In genomic region chr1:25804964-25805862, GRCh38 we compare ENCODE assay signal across 14 cellular contexts. TPM values are rescaled to one million over a fixed set of nuclear protein-coding genes. Genes with fewer than 3 reads are reported as not detected.
DNase-seq lines count a peak whose midpoint lies in the region; ATAC-seq, FAIRE-seq and TF ChIP-seq lines count a peak whose summit lies in the region.
"Had no signal": no experiment of that assay in that cellular context is flagged by ENCODE, and none has a peak within 500 bp of the region (broad histone marks: within the 10 kb centered on the region; RNA-seq: fewer than 3 reads in every experiment).

No MANE protein-coding gene starts in this region.

- DNase-seq in heart right ventricle (no peak), right cardiac atrium (no peak), dorsolateral prefrontal cortex (no peak), pancreas (peak in 1 of 6 donors; percentile 41), upper lobe of left lung (no peak), NK-92 (lab: John Stamatoyannopoulos, UW; ENCODE audit: unreplicated experiment) (no peak), NCI-H2171 treated with DMSO at 0.1 percent for 48 hours (lab: John Stamatoyannopoulos, UW) (no peak), HAP-1 (ENCODE audit: low spot score in 2 of 2) (no peak)
- DNase-seq: activated CD4-positive, CD25-positive, alpha-beta regulatory T cell; DMS53; OCI-M1; stimulated activated CD4-positive, alpha-beta T cell treated with anti-CD3 and anti-CD28 coated beads, Interleukin-12 subunit alpha, Interleukin-12 subunit beta, amount 100 ng/mL, for 4 hours; SW 1271 had no signal

- peak in 1 of 8 donors; percentile 12 for ATAC-seq in heart right ventricle
- ATAC-seq in right cardiac atrium = no peak
- ATAC-seq in pancreas = no peak
- no peak for ATAC-seq in upper lobe of left lung (ENCODE audit: low FRiP score in 2 of 2)

- no peaks in the 10 kb centered on the region for H3K9me3 ChIP-seq in heart right ventricle
- H3K9me3 ChIP-seq in right cardiac atrium (ENCODE audit: control insufficient read depth, low read length) = no peaks in the 10 kb centered on the region
- H3K9me3 ChIP-seq in pancreas = no peaks in the 10 kb centered on the region
- no peaks in the 10 kb centered on the region for H3K9me3 ChIP-seq in upper lobe of left lung
- no peaks in the 10 kb centered on the region for H3K9me3 ChIP-seq in HAP-1

- H3K27me3 ChIP-seq in heart right ventricle (no peaks in the 10 kb centered on the region), right cardiac atrium (ENCODE audit: control insufficient read depth, insufficient read depth) (no peaks in the 10 kb centered on the region), dorsolateral prefrontal cortex (no peaks in the 10 kb centered on the region), pancreas (no peaks in the 10 kb centered on the region), upper lobe of left lung (no peaks in the 10 kb centered on the region), HAP-1 (ENCODE audit: low read depth) (no peaks in the 10 kb centered on the region)

- H3K4me3 ChIP-seq in heart right ventricle = no peak overlapping the region
- no peak overlapping the region for H3K4me3 ChIP-seq in right cardiac atrium (ENCODE audit: low read length)
- peak overlapping the region in 1 of 59 donors; percentile 6 for H3K4me3 ChIP-seq in dorsolateral prefrontal cortex
- no peak overlapping the region for H3K4me3 ChIP-seq in pancreas
- no peak overlapping the region for H3K4me3 ChIP-seq in upper lobe of left lung
- no peak overlapping the region for H3K4me3 ChIP-seq in HAP-1

- H3K4me1 ChIP-seq in heart right ventricle (peaks cover 31 to 96% (median 83%) of the 10 kb centered on the region in 9 donors), right cardiac atrium (ENCODE audit: control insufficient read depth, insufficient read depth, low read length) (peaks cover 15% of the 10 kb centered on the region), pancreas (peaks cover 5 to 45% (median 29%) of the 10 kb centered on the region in 3 donors), upper lobe of left lung (peaks cover 49 to 86% (median 60%) of the 10 kb centered on the region in 4 donors), HAP-1 (peaks cover 11% of the 10 kb centered on the region)

- 82 to 83% methylated on average over 15 of the region's 15 CpGs for WGBS in heart right ventricle, 2 donors
- WGBS in right cardiac atrium = 77% methylated on average over 15 of the region's 15 CpGs
- WGBS in pancreas, 2 donors = 85 to 88% methylated on average over 15 of the region's 15 CpGs
- 89 to 92% methylated on average over 9 to 14 of the region's 15 CpGs for WGBS in upper lobe of left lung, 2 donors

- TF ChIP-seq EP300 in upper lobe of left lung (IDR thresholded peaks at IDR 0.05) = no peak

- H3K36me3 ChIP-seq in heart right ventricle (peaks cover 0 to 73% (median 11%) of the 10 kb centered on the region in 9 donors), pancreas (peaks cover 0 to 11% (median 0%) of the 10 kb centered on the region in 3 donors), upper lobe of left lung (peaks cover 0 to 50% (median 29%) of the 10 kb centered on the region in 4 donors), HAP-1 (replicated peaks) (peaks cover 38% of the 10 kb centered on the region)

- in situ Hi-C loops in HAP-1 (cut with MboI; ENCODE audit: low sequenced_read_pairs) = loop anchor here (25.0 kb wide), 1 partner anchor 393 kb away; the partner anchor contains the start of gene RHCE

- TF ChIP-seq POLR2A in upper lobe of left lung (IDR thresholded peaks at IDR 0.05) = no peak

- FAIRE-seq in pancreas (lab: Jason Lieb, UNC) = no peak

- TF ChIP-seq CTCF in heart right ventricle (IDR thresholded peaks at IDR 0.05) (no peak), dorsolateral prefrontal cortex (IDR thresholded peaks at IDR 0.05 in 54 of 56, conservative IDR thresholded peaks at IDR 0.05 in 2 of 56; ENCODE audit: low read depth in 1 of 56, partially characterized antibody in 56 of 56) (no peak), pancreas (IDR thresholded peaks at IDR 0.05) (no peak), upper lobe of left lung (IDR thresholded peaks at IDR 0.05) (no peak)

- peak overlapping the region; percentile 10 to 80 (median 68) for H3K27ac ChIP-seq in heart right ventricle
- H3K27ac ChIP-seq in right cardiac atrium (ENCODE audit: low read length) = no peak overlapping the region
- H3K27ac ChIP-seq in dorsolateral prefrontal cortex = peak overlapping the region in 55 of 59 donors; percentile 26 to 93 (median 83)
- H3K27ac ChIP-seq in pancreas = peak overlapping the region in 3 of 4 donors; percentile 43 to 70 (median 53)
- peak overlapping the region in 3 of 4 donors; percentile 64 to 76 (median 64) for H3K27ac ChIP-seq in upper lobe of left lung
- H3K27ac ChIP-seq: epithelial cell of prostate had no signal

- intact Hi-C loops in heart right ventricle (cut with DNase I) = loop anchor here in 1 of 10 donors (10.0 kb wide), 1 partner anchor 280 kb away; no protein-coding TSS in a partner anchor
- intact Hi-C loops in right cardiac atrium (cut with DNase I) = no loop called here
- intact Hi-C loops in dorsolateral prefrontal cortex (cut with DNase I) = loop anchor here (5.0 to 10.0 kb wide), 4 partner anchors 238 to 558 kb away; partner anchors contain the start of genes MACO1 (in 1 of the 2) and RSRP1 (in 1 of the 2)
- intact Hi-C loops in pancreas (cut with DNase I) = no loop called here

RNA-seq across cellular contexts. Expression of gene SELENON, which starts 5.2 kb away (rescaled TPM):
- total RNA-seq in heart right ventricle = 10 to 100 TPM; 32.5 to 75.1 (median 47.9) TPM
- polyA plus RNA-seq in heart right ventricle = 10 to 100 TPM; 36.4 to 37.2 TPM
- total RNA-seq in right cardiac atrium = 10 to 100 TPM; 34.7 to 48.2 (median 40.5) TPM
- 26.4 TPM for polyA plus RNA-seq in right cardiac atrium
- total RNA-seq in dorsolateral prefrontal cortex = 100 to 1,000 TPM in 1 of 120 experiments, 10 to 100 TPM in 119; 34.0 to 117 (median 46.6) TPM
- total RNA-seq in pancreas = 10 to 100 TPM; 27.8 to 48.3 (median 39.5) TPM
- polyA plus RNA-seq in pancreas = 10 to 100 TPM; 29.8 to 39.3 TPM
- 10 to 100 TPM; 22.0 to 91.1 (median 60.5) TPM for total RNA-seq in upper lobe of left lung

RNA-seq across cellular contexts. Expression of gene MTFR1L, which starts 14.5 kb away (rescaled TPM):
- total RNA-seq in heart right ventricle (100 to 1,000 TPM; 141 to 264 (median 226) TPM), right cardiac atrium (100 to 1,000 TPM; 125 to 195 (median 180) TPM), dorsolateral prefrontal cortex (100 to 1,000 TPM in 32 of 120 experiments, 10 to 100 TPM in 88; 66.5 to 116 (median 93.9) TPM), pancreas (10 to 100 TPM; 24.0 to 36.0 (median 26.3) TPM), upper lobe of left lung (10 to 100 TPM; 43.2 to 80.7 (median 53.6) TPM)
- polyA plus RNA-seq in heart right ventricle (100 to 1,000 TPM in 1 of 2 donors, 10 to 100 TPM in 1; 91.1 to 176 TPM), right cardiac atrium (130 TPM), pancreas (10 to 100 TPM; 38.9 to 59.6 TPM)

RNA-seq across cellular contexts. Expression of gene AUNIP, which starts 54.0 kb away (rescaled TPM):
- total RNA-seq in heart right ventricle (under 1 TPM in 2 of 10 donors, not detected in 8; 0.21 to 0.25 TPM), right cardiac atrium (under 1 TPM in 1 of 4 donors, not detected in 3; 0.34 TPM), dorsolateral prefrontal cortex (1 to 10 TPM in 112 of 120 experiments, under 1 TPM in 8; 0.35 to 4.7 (median 2.0) TPM), pancreas (under 1 TPM in 4 of 6 donors, not detected in 2; 0.19 to 0.37 (median 0.29) TPM), upper lobe of left lung (1 to 10 TPM in 1 of 6 donors, under 1 TPM in 2, not detected in 3; 0.43 to 1.1 (median 0.74) TPM)
- polyA plus RNA-seq in heart right ventricle (under 1 TPM in 1 of 2 donors, not detected in 1; 0.04 TPM), right cardiac atrium (not detected), pancreas (not detected)

Comparison
In these comparisons a context has a peak if more than half of its experiments do, and no peak if none do; other contexts are left out.
1. intact Hi-C loops: an anchor here in dorsolateral prefrontal cortex (5.0 to 10.0 kb wide); none called in right cardiac atrium and pancreas.